8 cellular contexts compared by ENCODE assay signal in the genomic region with DNA sequence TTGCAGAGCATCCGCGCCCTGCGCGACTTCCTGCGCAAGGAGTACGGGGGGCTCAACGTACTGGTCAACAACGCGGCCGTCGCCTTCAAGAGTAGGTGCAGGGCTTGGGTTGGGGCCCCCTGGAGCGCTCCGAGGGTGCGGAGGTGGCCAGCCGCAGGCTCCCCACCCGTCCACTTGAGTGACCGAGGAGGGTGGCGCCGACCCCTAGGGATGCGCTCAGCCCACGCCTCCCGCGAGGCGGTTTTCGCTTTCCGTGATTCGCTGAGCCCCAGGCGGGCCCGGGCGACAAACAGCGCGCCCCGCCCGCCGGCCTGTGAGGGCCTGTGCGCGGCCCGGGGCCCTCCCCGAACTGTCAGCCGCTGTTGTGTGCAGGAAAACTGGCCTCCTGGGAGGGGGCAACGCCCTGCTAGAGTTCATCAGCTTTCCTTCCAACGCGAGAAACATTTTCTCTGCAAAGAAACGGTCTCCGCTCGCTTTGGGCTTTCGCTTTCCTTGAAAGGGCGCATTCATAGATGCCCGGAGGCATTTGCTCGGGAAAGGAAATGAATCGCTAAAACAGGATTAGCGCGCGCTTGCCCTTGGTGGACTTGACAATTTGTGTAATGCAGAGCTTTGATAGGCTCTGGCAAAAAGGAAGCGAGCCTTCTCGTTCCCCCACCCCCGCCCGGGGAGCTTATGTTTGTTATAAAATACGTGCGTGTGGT. TPM values are rescaled to one million over a fixed set of nuclear protein-coding genes. Genes with fewer than 3 reads are reported as not detected.
DNase-seq lines count a peak whose midpoint lies in the region; ATAC-seq, FAIRE-seq and TF ChIP-seq lines count a peak whose summit lies in the region.

No MANE protein-coding gene starts in this region.

- no peaks in the 10 kb centered on the region for H3K36me3 ChIP-seq in testis (ENCODE audit: low read depth, missing control alignments)

- no peak for TF ChIP-seq CTCF in testis (IDR thresholded peaks at IDR 0.05)

- H3K27ac ChIP-seq in testis, result peak overlapping the region; percentile 85 to 86

- H3K4me3 Mint-ChIP-seq in naive thymus-derived CD8-positive, alpha-beta T cell, result peak overlapping the region; percentile 89 to 96 (median 92)

- no peaks in the 10 kb centered on the region for H3K27me3 ChIP-seq in testis

- H3K4me1 ChIP-seq in testis, result peaks cover 8% of the 10 kb centered on the region

- H3K9me3 ChIP-seq in testis, result no peaks in the 10 kb centered on the region

- peaks cover 15 to 38% (median 24%) of the 10 kb centered on the region in 4 donors for H3K4me1 Mint-ChIP-seq in naive thymus-derived CD8-positive, alpha-beta T cell

- no peaks in the 10 kb centered on the region for H3K9me3 Mint-ChIP-seq in naive thymus-derived CD8-positive, alpha-beta T cell

- intact Hi-C loops in testis (cut with DNase I; ENCODE audit: low total_unique reads), result no loop called here

- DNase-seq in DMS 273 treated with DMSO at 0.1 percent for 48 hours (lab: John Stamatoyannopoulos, UW) (peak; percentile 8), HTR-8/SVneo (ENCODE audit: insufficient read length, low spot score) (peak; percentile 63), RPMI7951 (ENCODE audit: low read depth) (peak; percentile 91), activated gamma-delta T cell treated with Interleukin-2 at 50 U/mL for 16 hours (peak; percentile 38), fibroblast of the conjunctiva (ENCODE audit: low read depth) (peak; percentile 60), testis (peak; percentile 71), mesenteric fat pad (ENCODE audit: low spot score) (no peak)
- peak in 9 of 10 donors; percentile 25 to 66 (median 44) for DNase-seq in naive thymus-derived CD8-positive, alpha-beta T cell

- no peak for TF ChIP-seq POLR2A in testis (IDR thresholded peaks at IDR 0.05)

- H3K36me3 Mint-ChIP-seq in naive thymus-derived CD8-positive, alpha-beta T cell, result peaks cover 0 to 39% (median 2%) of the 10 kb centered on the region in 3 donors

- POLR2A ChIA-PET in naive thymus-derived CD8-positive, alpha-beta T cell (lab: Charles Lee), result interaction anchor here (0.8 to 1.7 kb wide), 7 partner anchors 9 to 185 kb away, joined by 3 to 8 read pairs (median 4); a partner anchor contains a TSS

- peak; percentile 84 for FAIRE-seq in HTR-8/SVneo (lab: Jason Lieb, UNC)

- H3K27ac Mint-ChIP-seq in naive thymus-derived CD8-positive, alpha-beta T cell, result peak overlapping the region; percentile 83 to 95 (median 87)

- ATAC-seq in naive thymus-derived CD8-positive, alpha-beta T cell, result peak; percentile 74 to 85

- H3K4me3 ChIP-seq in testis, result peak overlapping the region; percentile 62 to 76

- WGBS in testis, 2 donors, result 0 to 1% methylated on average over 20 to 53 of the region's 60 CpGs

- peaks cover 0 to 6% (median 0%) of the 10 kb centered on the region in 5 donors for H3K27me3 Mint-ChIP-seq in naive thymus-derived CD8-positive, alpha-beta T cell

RNA-seq across cellular contexts. Expression of a gene that starts 0.7 kb away (rescaled TPM):
- total RNA-seq in RPMI7951 (2014; rRNA removed; shearing (Covaris generic)), result 32.9 and 41.7 TPM in 2 replicates
- 1 to 10 TPM; 4.6 to 5.3 TPM for total RNA-seq in naive thymus-derived CD8-positive, alpha-beta T cell
- polyA plus RNA-seq in naive thymus-derived CD8-positive, alpha-beta T cell, result 10 to 100 TPM in 1 of 3 donors, 1 to 10 TPM in 2; 5.4 to 11.6 (median 8.0) TPM
- 10 to 100 TPM in 1 of 2 donors, 1 to 10 TPM in 1; 2.8 to 10.7 TPM for total RNA-seq in testis
- 6.9 TPM for polyA plus RNA-seq in testis (ENCODE audit: insufficient read depth, low read depth, low replicate concordance)
- 14.9 TPM for total RNA-seq in mesenteric fat pad

RNA-seq across cellular contexts. Expression of a gene that starts 21.1 kb away (rescaled TPM):
- total RNA-seq in RPMI7951 (2014; rRNA removed; shearing (Covaris generic)), result 7.6 and 8.1 TPM in 2 replicates
- total RNA-seq in naive thymus-derived CD8-positive, alpha-beta T cell, result 10 to 100 TPM; 15.4 to 15.8 TPM
- polyA plus RNA-seq in naive thymus-derived CD8-positive, alpha-beta T cell, result 1 to 10 TPM; 4.6 to 8.4 (median 5.0) TPM
- 10 to 100 TPM; 19.1 to 24.3 TPM for total RNA-seq in testis
- 9.6 TPM for polyA plus RNA-seq in testis (ENCODE audit: insufficient read depth, low read depth, low replicate concordance)
- total RNA-seq in mesenteric fat pad, result 19.6 TPM
